Comparison of ENCODE assay signal across 1 cellular context in genomic region chr7:47734287-47734948, GRCh38.
A peak's percentile ranks its signal among the peaks of the same experiment; 100 is the strongest.
TF ChIP-seq lines count a peak whose summit lies in the region.

No MANE protein-coding gene starts in this region.

TF ChIP-seq in HepG2, 621 proteins besides CTCF, POLR2A, EP300 and RAD21 (continued from another document and continues in another):
- TF ChIP-seq REPIN1 (CRISPR knock-in tag; IDR thresholded peaks at IDR 0.05; ENCODE audit: borderline replicate concordance, low read depth) (peak; percentile 89; the same call in 1 of the 2 replicates), TRIM24 (CRISPR knock-in tag; IDR thresholded peaks at IDR 0.05) (peak; percentile 72; the same call in 1 of the 2 replicates), ZNF614 (CRISPR knock-in tag; IDR thresholded peaks at IDR 0.05; ENCODE audit: borderline replicate concordance) (peak; percentile 69; the same call in 1 of the 2 replicates), NFATC3 (CRISPR knock-in tag; IDR thresholded peaks at IDR 0.05) (no peak), CCDC6 (CRISPR knock-in tag; IDR thresholded peaks at IDR 0.05) (no peak), FOXK2 (IDR thresholded peaks at IDR 0.05) (peak; percentile 83), ATF5 (CRISPR knock-in tag; IDR thresholded peaks at IDR 0.05; ENCODE audit: low read depth) (no peak), ZNF326 (CRISPR knock-in tag; IDR thresholded peaks at IDR 0.05; ENCODE audit: borderline replicate concordance) (no peak), SP4 (CRISPR knock-in tag; IDR thresholded peaks at IDR 0.05) (peak; percentile 61; the same call in 1 of the 2 replicates), SAFB2 (CRISPR knock-in tag; IDR thresholded peaks at IDR 0.05; ENCODE audit: borderline replicate concordance, low read depth) (no peak; the same call in 1 of the 2 replicates), SKIL (CRISPR knock-in tag; IDR thresholded peaks at IDR 0.05; ENCODE audit: borderline replicate concordance) (peak; percentile 99), ZNF850 (CRISPR knock-in tag; conservative IDR thresholded peaks at IDR 0.05) (no peak), ZMYM3 (CRISPR knock-in tag; IDR thresholded peaks at IDR 0.05) (peak; percentile 88), SMC3 (IDR thresholded peaks at IDR 0.05; ENCODE audit: low read length) (0 out of 2 replicates have a peak, but pooled peaks have one; percentile 19), ZNF451 (CRISPR knock-in tag; IDR thresholded peaks at IDR 0.05) (peak; percentile 95), ZNF780A (CRISPR knock-in tag; IDR thresholded peaks at IDR 0.05) (no peak), ZNF280D (CRISPR knock-in tag; IDR thresholded peaks at IDR 0.05) (peak; percentile 78; the same call in 1 of the 2 replicates), RFXAP (CRISPR knock-in tag; IDR thresholded peaks at IDR 0.05; ENCODE audit: borderline replicate concordance) (peak; percentile 93), HMG20B (CRISPR knock-in tag; conservative IDR thresholded peaks at IDR 0.05) (peak; percentile 62; the same call in 1 of the 2 replicates), ZNF768 (CRISPR knock-in tag; IDR thresholded peaks at IDR 0.05) (peak; percentile 81), XBP1 (CRISPR knock-in tag; IDR thresholded peaks at IDR 0.05) (no peak), NR2F1 (CRISPR knock-in tag; IDR thresholded peaks at IDR 0.05) (peak in 1 of 2 experiments; percentile 89; a peak in 3 of 4 replicates), NCOA1 (CRISPR knock-in tag; IDR thresholded peaks at IDR 0.05) (peak; percentile 75; the same call in 1 of the 2 replicates), ZNF770 (CRISPR knock-in tag; IDR thresholded peaks at IDR 0.05) (peak; percentile 28; the same call in 1 of the 2 replicates), SRSF9 (IDR thresholded peaks at IDR 0.05; ENCODE audit: borderline replicate concordance, insufficient read depth, low read depth, low read length, poor library complexity, severe bottlenecking) (no peak), GABPA (IDR thresholded peaks at IDR 0.05; ENCODE audit: low read depth, low read length) (no peak), GABPA (CRISPR knock-in tag; IDR thresholded peaks at IDR 0.05; ENCODE audit: low read depth) (peak; percentile 65; the same call in 1 of the 2 replicates), ZBTB43 (CRISPR knock-in tag; conservative IDR thresholded peaks at IDR 0.05) (peak; percentile 51), ZBTB34 (CRISPR knock-in tag; IDR thresholded peaks at IDR 0.05) (peak; percentile 85; the same call in 1 of the 2 replicates), TFDP2 (CRISPR knock-in tag; IDR thresholded peaks at IDR 0.05) (peak; percentile 40; the same call in 1 of the 2 replicates), SAP130 (CRISPR knock-in tag; IDR thresholded peaks at IDR 0.05; ENCODE audit: low read depth) (peak; percentile 88), ZBTB39 (CRISPR knock-in tag; IDR thresholded peaks at IDR 0.05) (peak; percentile 56; the same call in 1 of the 2 replicates), RFX5 (IDR thresholded peaks at IDR 0.05; ENCODE audit: low read depth, low read length) (no peak), BCL3 (CRISPR knock-in tag; IDR thresholded peaks at IDR 0.05) (no peak; the same call in 1 of the 2 replicates), NR2F2 (IDR thresholded peaks at IDR 0.05; ENCODE audit: borderline replicate concordance, low read depth) (peak; percentile 92), JUND (CRISPR knock-in tag; IDR thresholded peaks at IDR 0.05) (peak; percentile 86), MXD4 (CRISPR knock-in tag; IDR thresholded peaks at IDR 0.05) (peak; percentile 39; the same call in 1 of the 2 replicates), HMGXB4 (CRISPR knock-in tag; IDR thresholded peaks at IDR 0.05; ENCODE audit: borderline replicate concordance in 1 of 2, low read depth in 1 of 2) (peak in 1 of 2 experiments; percentile 75; a peak in 2 of 4 replicates), HCFC1 (IDR thresholded peaks at IDR 0.05; ENCODE audit: low read depth, low read length) (no peak), ZNF430 (CRISPR knock-in tag; IDR thresholded peaks at IDR 0.05) (peak; percentile 95; the same call in 1 of the 2 replicates), AKAP8 (CRISPR knock-in tag; IDR thresholded peaks at IDR 0.05) (peak; percentile 65; the same call in 1 of the 2 replicates), PHF21A (CRISPR knock-in tag; IDR thresholded peaks at IDR 0.05) (peak; percentile 99), NFKBIZ (CRISPR knock-in tag; IDR thresholded peaks at IDR 0.05) (peak; percentile 47; the same call in 1 of the 2 replicates), ATF7-NPFF (CRISPR knock-in tag; IDR thresholded peaks at IDR 0.05; ENCODE audit: low read depth) (peak; percentile 70)
